In genomic region chr10:36063396-36063795, GRCh38 we compare ENCODE assay signal across 19 cellular contexts.
"Had no signal": no experiment of that assay in that cellular context is flagged by ENCODE, and none has a peak within 500 bp of the region (broad histone marks: within the 10 kb centered on the region; RNA-seq: fewer than 3 reads in every experiment).

No MANE protein-coding gene starts in this region.

- H3K4me1 ChIP-seq: esophagus muscularis mucosa, gastrocnemius medialis, left lung, lower lobe of right lung had no signal

- ATAC-seq: gastrocnemius medialis, heart right ventricle, left cardiac atrium, left lung, left ventricle myocardium superior, lower lobe of right lung, mucosa of descending colon had no signal

- H3K36me3 ChIP-seq: esophagus muscularis mucosa, gastrocnemius medialis, heart right ventricle, left lung, lower lobe of right lung had no signal

- H3K4me3 ChIP-seq: coronary artery, dorsolateral prefrontal cortex, esophagus muscularis mucosa, gastrocnemius medialis, heart right ventricle, left lung, lower lobe of right lung, mucosa of descending colon had no signal

- H3K9me3 ChIP-seq: gastrocnemius medialis, lower lobe of right lung had no signal

- DNase-seq: dermis blood vessel endothelial cell; dorsolateral prefrontal cortex; effector CD4-positive, alpha-beta T cell; effector memory CD4-positive, alpha-beta T cell; foreskin fibroblast; foreskin melanocyte; gastrocnemius medialis; glutamatergic neuron; head of caudate nucleus; heart right ventricle; hippocampal formation; left cardiac atrium; left lung; left ventricle myocardium superior; lower lobe of right lung; mesenchymal stem cell; mucosa of descending colon had no signal

- H3K27ac ChIP-seq: coronary artery, dorsolateral prefrontal cortex, esophagus muscularis mucosa, gastrocnemius medialis, heart right ventricle, left lung, lower lobe of right lung had no signal

- H3K27me3 ChIP-seq: esophagus muscularis mucosa, gastrocnemius medialis, heart right ventricle, left lung had no signal
